19 cellular contexts compared by ENCODE assay signal in genomic region chr12:126362490-126362889, GRCh38.
"Had no signal": no experiment of that assay in that cellular context is flagged by ENCODE, and none has a peak within 500 bp of the region (broad histone marks: within the 10 kb centered on the region; RNA-seq: fewer than 3 reads in every experiment).

No MANE protein-coding gene starts in this region.

- H3K4me3 ChIP-seq: breast epithelium, left ventricle myocardium inferior, right atrium auricular region, testis, upper lobe of left lung had no signal

- H3K4me1 Mint-ChIP-seq: activated CD4-positive, alpha-beta memory T cell treated with anti-CD3 and anti-CD28 coated beads, Interleukin-2, amount 10 ng/mL, durations not matched to agents 7 days and 5 days; activated CD8-positive, alpha-beta memory T cell treated with anti-CD3 and anti-CD28 coated beads, Interleukin-2, amount 10 ng/mL, durations not matched to agents 7 days and 5 days; activated naive CD8-positive, alpha-beta T cell treated with anti-CD3 and anti-CD28 coated beads, Interleukin-2, amount 50 U/mL, for 24 hours; immature natural killer cell; WTC11 had no signal

- H3K27ac ChIP-seq: breast epithelium, left ventricle myocardium inferior, right atrium auricular region, testis, upper lobe of left lung had no signal

- H3K27me3 Mint-ChIP-seq: activated CD4-positive, alpha-beta memory T cell treated with anti-CD3 and anti-CD28 coated beads, Interleukin-2, amount 10 ng/mL, durations not matched to agents 7 days and 5 days; activated CD8-positive, alpha-beta memory T cell treated with anti-CD3 and anti-CD28 coated beads, Interleukin-2, amount 10 ng/mL, durations not matched to agents 7 days and 5 days; activated naive CD8-positive, alpha-beta T cell treated with anti-CD3 and anti-CD28 coated beads, Interleukin-2, amount 50 U/mL, for 24 hours had no signal

- ATAC-seq: activated CD8-positive, alpha-beta memory T cell treated with anti-CD3 and anti-CD28 coated beads, Interleukin-2, amount 10 ng/mL, durations not matched to agents 7 days and 5 days; activated naive CD8-positive, alpha-beta T cell treated with anti-CD3 and anti-CD28 coated beads, Interleukin-2, amount 50 U/mL, for 24 hours; WTC11 had no signal

- DNase-seq: activated CD4-positive, alpha-beta memory T cell treated with anti-CD3 and anti-CD28 coated beads, Interleukin-2, amount 10 ng/mL, durations not matched to agents 7 days and 5 days; activated CD4-positive, alpha-beta T cell treated with anti-CD3 and anti-CD28 coated beads for 4 hours; activated CD8-positive, alpha-beta memory T cell treated with anti-CD3 and anti-CD28 coated beads, Interleukin-2, amount 10 ng/mL, durations not matched to agents 7 days and 5 days; activated naive CD4-positive, alpha-beta T cell treated with Interleukin-2 at 50 U/mL for 16 hours; activated naive CD8-positive, alpha-beta T cell treated with anti-CD3 and anti-CD28 coated beads, Interleukin-2, amount 50 U/mL, for 24 hours; anterior cingulate cortex; effector CD4-positive, alpha-beta T cell; immature natural killer cell; kidney glomerular epithelial cell; left ventricle myocardium inferior; mammary epithelial cell; occipital lobe; upper lobe of left lung had no signal

- H3K36me3 ChIP-seq: breast epithelium, left ventricle myocardium inferior, right atrium auricular region, upper lobe of left lung had no signal

- H3K4me1 ChIP-seq: breast epithelium, left ventricle myocardium inferior, right atrium auricular region, testis, upper lobe of left lung had no signal

- H3K36me3 Mint-ChIP-seq: activated CD8-positive, alpha-beta memory T cell treated with anti-CD3 and anti-CD28 coated beads, Interleukin-2, amount 10 ng/mL, durations not matched to agents 7 days and 5 days; immature natural killer cell had no signal

- H3K27ac Mint-ChIP-seq: activated CD4-positive, alpha-beta memory T cell treated with anti-CD3 and anti-CD28 coated beads, Interleukin-2, amount 10 ng/mL, durations not matched to agents 7 days and 5 days; activated CD8-positive, alpha-beta memory T cell treated with anti-CD3 and anti-CD28 coated beads, Interleukin-2, amount 10 ng/mL, durations not matched to agents 7 days and 5 days; activated naive CD8-positive, alpha-beta T cell treated with anti-CD3 and anti-CD28 coated beads, Interleukin-2, amount 50 U/mL, for 24 hours; activated T-helper 2 cell treated with anti-CD3 and anti-CD28 coated beads, Interferon-gamma antibody, Interleukin-2, Interleukin-4, amounts not matched to agents 10 μg/mL and 5 μg/mL and 100 μg/mL, durations not matched to agents 14 hours and 24 hours and 36 hours; immature natural killer cell; progenitor cell of endocrine pancreas; WTC11 had no signal

- H3K4me3 Mint-ChIP-seq: activated CD4-positive, alpha-beta memory T cell treated with anti-CD3 and anti-CD28 coated beads, Interleukin-2, amount 10 ng/mL, durations not matched to agents 7 days and 5 days; activated CD8-positive, alpha-beta memory T cell treated with anti-CD3 and anti-CD28 coated beads, Interleukin-2, amount 10 ng/mL, durations not matched to agents 7 days and 5 days; activated naive CD8-positive, alpha-beta T cell treated with anti-CD3 and anti-CD28 coated beads, Interleukin-2, amount 50 U/mL, for 24 hours; immature natural killer cell; WTC11 had no signal

- H3K27me3 ChIP-seq: breast epithelium, right atrium auricular region, testis, upper lobe of left lung had no signal

- H3K9me3 ChIP-seq: breast epithelium, right atrium auricular region, testis had no signal
